In genomic region chr10:43055991-43056567, GRCh38 we compare ENCODE assay signal across 13 cellular contexts. TPM values are rescaled to one million over a fixed set of nuclear protein-coding genes. Genes with fewer than 3 reads are reported as not detected.
DNase-seq lines count a peak whose midpoint lies in the region; ATAC-seq and TF ChIP-seq lines count a peak whose summit lies in the region.
"Had no signal": no experiment of that assay in that cellular context is flagged by ENCODE, and none has a peak within 500 bp of the region (broad histone marks: within the 10 kb centered on the region; RNA-seq: fewer than 3 reads in every experiment).

No MANE protein-coding gene starts in this region.

- H3K27me3 ChIP-seq in heart right ventricle (peaks cover 0 to 19% (median 9%) of the 10 kb centered on the region in 7 donors), upper lobe of right lung (peaks cover 6% of the 10 kb centered on the region), PC-3 (ENCODE audit: low read length) (peaks cover 92% of the 10 kb centered on the region)

- H4K20me1 ChIP-seq in PC-3 (ENCODE audit: low read length) = no peaks in the 10 kb centered on the region

- H3K4me1 ChIP-seq in heart right ventricle (peaks cover 0 to 16% (median 0%) of the 10 kb centered on the region in 9 donors), upper lobe of right lung (no peaks in the 10 kb centered on the region), PC-3 (ENCODE audit: insufficient read depth, low read length) (no peaks in the 10 kb centered on the region)

- POLR2A ChIA-PET in PC-3 (lab: Charles Lee; ENCODE audit: unreplicated experiment) = no interaction called here

- no peaks in the 10 kb centered on the region for H3K79me2 ChIP-seq in PC-3 (ENCODE audit: low read length)

- no TSS peak for BruUV-seq in PC-3 (replicated peaks; lab: Mats Ljungman, UMichigan)

- no peaks in the 10 kb centered on the region for H3K9me2 ChIP-seq in PC-3 (replicated peaks; ENCODE audit: low read length)

- H3K27ac ChIP-seq in heart right ventricle (no peak overlapping the region), upper lobe of right lung (no peak overlapping the region), PC-3 (ENCODE audit: low read length) (no peak overlapping the region)
- H3K27ac ChIP-seq: GM23248 had no signal

- 65 to 69% methylated on average over 2 of the region's 2 CpGs for WGBS in heart right ventricle, 2 donors

- intact Hi-C loops in cardiac septum (cut with DNase I) = no loop called here
- intact Hi-C loops in heart right ventricle (cut with DNase I) = no loop called here
- intact Hi-C loops in upper lobe of right lung (cut with DNase I) = no loop called here
- intact Hi-C loops in PC-3 (cut with micrococcal nuclease) = no loop called here

- DNase-seq in cardiac septum (ENCODE audit: low spot score) = peak; percentile 6
- no peak for DNase-seq in heart right ventricle
- DNase-seq in left lobe of liver (ENCODE audit: low spot score) = peak; percentile 65
- DNase-seq in upper lobe of right lung = peak; percentile 33
- no peak for DNase-seq in PC-3
- no peak for DNase-seq in NCI-H748 (lab: John Stamatoyannopoulos, UW; ENCODE audit: unreplicated experiment)
- DNase-seq: activated T-cell treated with anti-CD3 and anti-CD28 coated beads, Interleukin-2, amount 50 U/mL, for 24 hours; DMS79 treated with DMSO at 0.1 percent for 48 hours; GM23248; NCI-H2107; NCI-H526; nucleus accumbens had no signal

- H3K36me3 ChIP-seq in heart right ventricle (no peaks in the 10 kb centered on the region), upper lobe of right lung (no peaks in the 10 kb centered on the region), PC-3 (ENCODE audit: low read depth, low read length) (no peaks in the 10 kb centered on the region)

- ATAC-seq in heart right ventricle (no peak), SK-N-SH treated with all-trans-retinoic acid at 6 μM for 48 hours (peak; percentile 66), left lobe of liver (no peak), upper lobe of right lung (no peak), PC-3 (no peak)

- H2AFZ ChIP-seq in PC-3 (ENCODE audit: low read length) = no peak overlapping the region
- H2AFZ ChIP-seq: GM23248 had no signal

- H3K9me3 ChIP-seq in heart right ventricle (peaks cover 0 to 4% (median 0%) of the 10 kb centered on the region in 11 donors), upper lobe of right lung (no peaks in the 10 kb centered on the region), PC-3 (ENCODE audit: low read length) (no peaks in the 10 kb centered on the region)

- H3K9ac ChIP-seq in PC-3 (ENCODE audit: low read length) = no peak overlapping the region
- H3K9ac ChIP-seq: GM23248 had no signal

- TF ChIP-seq CTCF in heart right ventricle (IDR thresholded peaks at IDR 0.05) (no peak), upper lobe of right lung (IDR thresholded peaks at IDR 0.05) (no peak), PC-3 (conservative IDR thresholded peaks at IDR 0.05; ENCODE audit: low read depth, low read length) (no peak)

- H3K4me3 ChIP-seq in heart right ventricle = no peak overlapping the region
- no peak overlapping the region for H3K4me3 ChIP-seq in upper lobe of right lung
- H3K4me3 ChIP-seq in PC-3 (ENCODE audit: low read length) = no peak overlapping the region
- H3K4me3 ChIP-seq: GM23248 had no signal

- CTCF ChIA-PET in PC-3 (lab: Charles Lee) = no interaction called here

- H3F3A ChIP-seq in PC-3 (ENCODE audit: low read length, unreplicated experiment) = no peaks in the 10 kb centered on the region

- no peak overlapping the region for H3K4me2 ChIP-seq in PC-3 (ENCODE audit: low read length)

TF ChIP-seq in SK-N-SH treated with all-trans-retinoic acid at 6 μM for 48 hours, 23 proteins besides CTCF, POLR2A, EP300 and RAD21 (continues in another document):
- TF ChIP-seq CSDC2 (CRISPR knock-in tag; IDR thresholded peaks at IDR 0.05) (no peak), SNAI2 (CRISPR knock-in tag; IDR thresholded peaks at IDR 0.05) (peak; percentile 85; the same call in 1 of the 2 replicates), OSR1 (CRISPR knock-in tag; IDR thresholded peaks at IDR 0.05) (no peak), ISL1 (CRISPR knock-in tag; IDR thresholded peaks at IDR 0.05) (peak; percentile 45), ZFP3 (CRISPR knock-in tag; IDR thresholded peaks at IDR 0.05) (peak; percentile 5; the same call in 1 of the 2 replicates), ZFP30 (CRISPR knock-in tag; IDR thresholded peaks at IDR 0.05) (no peak), PATZ1 (CRISPR knock-in tag; IDR thresholded peaks at IDR 0.05; ENCODE audit: borderline replicate concordance) (no peak), ZNF565 (CRISPR knock-in tag; conservative IDR thresholded peaks at IDR 0.05; ENCODE audit: low read depth) (peak; percentile 61; the same call in 1 of the 2 replicates), ESRRG (CRISPR knock-in tag; IDR thresholded peaks at IDR 0.05) (no peak), PPARA (CRISPR knock-in tag; IDR thresholded peaks at IDR 0.05; ENCODE audit: borderline replicate concordance) (no peak; the same call in 1 of the 2 replicates), GLIS3 (CRISPR knock-in tag; IDR thresholded peaks at IDR 0.05) (no peak; the same call in 1 of the 2 replicates), ZC3H10 (CRISPR knock-in tag; IDR thresholded peaks at IDR 0.05) (no peak), TOX (CRISPR knock-in tag; IDR thresholded peaks at IDR 0.05; ENCODE audit: borderline replicate concordance) (no peak), RARB (CRISPR knock-in tag; IDR thresholded peaks at IDR 0.05) (no peak), TCF4 (CRISPR knock-in tag; IDR thresholded peaks at IDR 0.05; ENCODE audit: borderline replicate concordance) (peak; percentile 97), TSHZ2 (CRISPR knock-in tag; IDR thresholded peaks at IDR 0.05) (peak; percentile 95)
- TF ChIP-seq, protein P1, sequence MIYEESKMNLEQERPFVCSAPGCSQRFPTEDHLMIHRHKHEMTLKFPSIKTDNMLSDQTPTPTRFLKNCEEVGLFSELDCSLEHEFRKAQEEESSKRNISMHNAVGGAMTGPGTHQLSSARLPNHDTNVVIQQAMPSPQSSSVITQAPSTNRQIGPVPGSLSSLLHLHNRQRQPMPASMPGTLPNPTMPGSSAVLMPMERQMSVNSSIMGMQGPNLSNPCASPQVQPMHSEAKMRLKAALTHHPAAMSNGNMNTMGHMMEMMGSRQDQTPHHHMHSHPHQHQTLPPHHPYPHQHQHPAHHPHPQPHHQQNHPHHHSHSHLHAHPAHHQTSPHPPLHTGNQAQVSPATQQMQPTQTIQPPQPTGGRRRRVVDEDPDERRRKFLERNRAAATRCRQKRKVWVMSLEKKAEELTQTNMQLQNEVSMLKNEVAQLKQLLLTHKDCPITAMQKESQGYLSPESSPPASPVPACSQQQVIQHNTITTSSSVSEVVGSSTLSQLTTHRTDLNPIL (CRISPR knock-in tag; IDR thresholded peaks at IDR 0.05; ENCODE audit: low read depth) = no peak; the same call in 1 of the 2 replicates

RNA-seq across cellular contexts. Expression of gene RET, which starts 20.8 kb away (rescaled TPM):
- total RNA-seq in cardiac septum = 0.94 TPM
- total RNA-seq in heart right ventricle = 1 to 10 TPM in 8 of 10 donors, under 1 TPM in 2; 0.67 to 2.6 (median 1.2) TPM
- polyA plus RNA-seq in heart right ventricle = 1 to 10 TPM in 1 of 2 donors, under 1 TPM in 1; 0.38 to 2.3 TPM
- 1.1 TPM for total RNA-seq in left lobe of liver
- total RNA-seq in upper lobe of right lung = 1.0 TPM
- not detected in 2 replicates for total RNA-seq in PC-3 (2014; rRNA removed)
- total RNA-seq: GM23248 had no signal
- polyA plus RNA-seq: GM23248 had no signal

Comparison
In these comparisons a context has a peak if more than half of its experiments do, and no peak if none do; other contexts are left out.
1. DNase-seq: peak in cardiac septum (single experiment), left lobe of liver (single experiment) and upper lobe of right lung (single experiment); none in heart right ventricle (0 of 2), PC-3 (single experiment) and NCI-H748 (single experiment).